Comparison of ENCODE assay signal across 9 cellular contexts in the genomic region with DNA sequence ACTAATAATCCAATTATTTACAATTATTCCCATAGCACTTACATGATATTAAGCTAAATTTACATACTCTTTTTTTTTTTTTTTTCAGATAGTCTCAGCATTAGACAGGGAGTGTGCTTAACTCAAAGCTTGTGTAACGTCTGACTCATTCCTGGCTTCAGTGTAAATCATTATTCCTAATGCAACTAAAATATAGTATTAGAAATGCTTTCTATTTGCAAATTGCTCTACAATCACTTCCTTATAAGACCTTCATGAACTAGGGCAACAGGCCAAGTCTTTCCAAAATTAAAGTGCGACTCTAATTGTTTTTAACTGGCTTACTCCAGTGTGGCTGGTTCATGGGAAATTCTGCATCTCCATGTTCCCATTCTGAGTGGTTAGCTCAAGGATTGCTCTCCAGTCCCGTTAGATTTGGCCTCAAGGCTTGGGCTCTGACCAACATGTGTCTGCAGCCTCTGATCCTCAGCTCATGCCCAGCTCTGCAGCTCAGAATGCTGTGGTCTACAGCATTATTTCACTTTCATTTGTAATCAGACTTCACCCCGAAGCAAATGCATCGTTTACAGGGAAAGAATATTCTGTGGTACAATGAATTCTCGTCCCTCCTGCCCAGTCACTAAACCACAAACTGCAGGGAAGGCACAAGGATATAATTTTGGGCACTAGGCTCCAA.
A peak's percentile ranks its signal among the peaks of the same experiment; 100 is the strongest.
DNase-seq lines count a peak whose midpoint lies in the region; ATAC-seq and TF ChIP-seq lines count a peak whose summit lies in the region.
"Had no signal": no experiment of that assay in that cellular context is flagged by ENCODE, and none has a peak within 500 bp of the region (broad histone marks: within the 10 kb centered on the region; RNA-seq: fewer than 3 reads in every experiment).

No MANE protein-coding gene starts in this region.

- no peak overlapping the region for H3K4me3 Mint-ChIP-seq in activated T-cell treated with anti-CD3 and anti-CD28 coated beads, Interleukin-2, amount 50 U/mL, for 24 hours
- H3K4me3 Mint-ChIP-seq: activated naive CD8-positive, alpha-beta T cell had no signal

- H3K36me3 ChIP-seq in heart right ventricle = no peaks in the 10 kb centered on the region

- H3K27ac ChIP-seq in heart right ventricle = peak overlapping the region in 7 of 10 donors; percentile 2 to 45 (median 21)

- DNase-seq in GM03348 (ENCODE audit: low spot score) = peak; percentile 53
- DNase-seq in MV-4-11 (lab: John Stamatoyannopoulos, UW) = peak; percentile 47
- DNase-seq in heart right ventricle = peak in 1 of 2 donors; percentile 18
- DNase-seq in activated T-cell treated with anti-CD3 and anti-CD28 coated beads, Interleukin-2, amount 50 U/mL, for 24 hours = no peak
- DNase-seq in activated T-cell treated with anti-CD3 and anti-CD28 coated beads, Interleukin-2, amount 50 U/mL, for 1 hour = no peak
- no peak for DNase-seq in NCI-H82 (lab: John Stamatoyannopoulos, UW)

- no peaks in the 10 kb centered on the region for H3K4me1 Mint-ChIP-seq in activated T-cell treated with anti-CD3 and anti-CD28 coated beads, Interleukin-2, amount 50 U/mL, for 24 hours (ENCODE audit: low read depth)

- H3K4me3 ChIP-seq in heart right ventricle = peak overlapping the region in 1 of 10 donors; percentile 14

- WGBS in heart right ventricle, 2 donors = 41 to 50% methylated on average over 6 of the region's 6 CpGs

- peaks cover 0 to 47% (median 25%) of the 10 kb centered on the region in 9 donors for H3K4me1 ChIP-seq in heart right ventricle

- ATAC-seq in GM21717 (IDR thresholded peaks at IDR 0.05; ENCODE audit: unreplicated experiment) (peak; percentile 91), heart right ventricle (peak in 7 of 8 donors; percentile 42 to 73 (median 56)), HG02970 (IDR thresholded peaks at IDR 0.05; ENCODE audit: low FRiP score, unreplicated experiment) (no peak)

- TF ChIP-seq CTCF in heart right ventricle (IDR thresholded peaks at IDR 0.05) = no peak

- no peaks in the 10 kb centered on the region for H3K9me3 Mint-ChIP-seq in activated T-cell treated with anti-CD3 and anti-CD28 coated beads, Interleukin-2, amount 50 U/mL, for 24 hours

- H3K36me3 Mint-ChIP-seq in activated T-cell treated with anti-CD3 and anti-CD28 coated beads, Interleukin-2, amount 50 U/mL, for 24 hours (ENCODE audit: low read depth) = no peaks in the 10 kb centered on the region
- H3K36me3 Mint-ChIP-seq: activated naive CD8-positive, alpha-beta T cell had no signal

- no peak overlapping the region for H3K27ac Mint-ChIP-seq in activated T-cell treated with anti-CD3 and anti-CD28 coated beads, Interleukin-2, amount 50 U/mL, for 24 hours
- H3K27ac Mint-ChIP-seq: activated naive CD8-positive, alpha-beta T cell had no signal

- H3K27me3 ChIP-seq in heart right ventricle = no peaks in the 10 kb centered on the region

- H3K27me3 Mint-ChIP-seq in activated T-cell treated with anti-CD3 and anti-CD28 coated beads, Interleukin-2, amount 50 U/mL, for 24 hours = peaks cover 3% of the 10 kb centered on the region

- H3K9me3 ChIP-seq in heart right ventricle = peaks cover 0 to 8% (median 0%) of the 10 kb centered on the region in 11 donors

- intact Hi-C loops in heart right ventricle (cut with DNase I) = no loop called here

Comparison
In these comparisons a context has a peak if more than half of its experiments do, and no peak if none do; other contexts are left out.
1. DNase-seq: peak in GM03348 (single experiment) and MV-4-11 (single experiment); none in activated T-cell treated with anti-CD3 and anti-CD28 coated beads, Interleukin-2, amount 50 U/mL, for 24 hours (single experiment), activated T-cell treated with anti-CD3 and anti-CD28 coated beads, Interleukin-2, amount 50 U/mL, for 1 hour (single experiment) and NCI-H82 (single experiment).